Comparison of ENCODE assay signal across 16 cellular contexts in genomic region chr11:82930734-82931133, GRCh38.
"Had no signal": no experiment of that assay in that cellular context is flagged by ENCODE, and none has a peak within 500 bp of the region (broad histone marks: within the 10 kb centered on the region; RNA-seq: fewer than 3 reads in every experiment).

No MANE protein-coding gene starts in this region.

- H3K27ac ChIP-seq: esophagus squamous epithelium, hepatocyte, parathyroid adenoma, thoracic aorta, upper lobe of right lung, WERI-Rb-1 had no signal

- H2AFZ ChIP-seq: hepatocyte, parathyroid adenoma had no signal

- DNase-seq: activated CD4-positive, alpha-beta T cell treated with anti-CD3 and anti-CD28 coated beads for 36 hours; activated CD4-positive, alpha-beta T cell treated with anti-CD3 and anti-CD28 coated beads, Interleukin-2, amount 50 U/mL, for 48 hours; activated gamma-delta T cell; effector memory CD8-positive, alpha-beta T cell; esophagus squamous epithelium; stimulated activated CD4-positive, alpha-beta T cell treated with anti-CD3 and anti-CD28 coated beads, Interleukin-4, amount 100 ng/mL, for 1 hour; upper lobe of right lung; WERI-Rb-1 had no signal

- H3K9me3 ChIP-seq: esophagus squamous epithelium, thoracic aorta, upper lobe of right lung had no signal

- H3K4me2 ChIP-seq: hepatocyte, smooth muscle cell had no signal

- H3K27ac Mint-ChIP-seq: activated CD4-positive, alpha-beta T cell treated with anti-CD3 and anti-CD28 coated beads for 36 hours; activated naive CD8-positive, alpha-beta T cell; effector memory CD8-positive, alpha-beta T cell; nephron; T-helper 1 cell treated with Interleukin-12 subunit alpha and Interleukin-12 subunit beta and Interleukin-4 antibody, amounts not matched to agents 30 μg/mL and 1 μg/mL, for 36 hours had no signal

- ATAC-seq: activated CD4-positive, alpha-beta T cell treated with anti-CD3 and anti-CD28 coated beads for 36 hours; effector memory CD8-positive, alpha-beta T cell; sciatic nerve; upper lobe of right lung had no signal

- H3K4me1 ChIP-seq: esophagus squamous epithelium, parathyroid adenoma, upper lobe of right lung had no signal

- H3K36me3 ChIP-seq: esophagus squamous epithelium, thoracic aorta, upper lobe of right lung had no signal

- H3K27me3 ChIP-seq: esophagus squamous epithelium, hepatocyte, upper lobe of right lung had no signal

- H3K4me3 ChIP-seq: esophagus squamous epithelium, hepatocyte, smooth muscle cell, thoracic aorta, upper lobe of right lung had no signal

- H3K4me1 Mint-ChIP-seq: nephron had no signal

- H3K9ac ChIP-seq: parathyroid adenoma had no signal

- H3K9me3 Mint-ChIP-seq: effector memory CD8-positive, alpha-beta T cell; nephron; T-helper 1 cell treated with Interleukin-12 subunit alpha and Interleukin-12 subunit beta and Interleukin-4 antibody, amounts not matched to agents 30 μg/mL and 1 μg/mL, for 36 hours had no signal

- H3K27me3 Mint-ChIP-seq: activated CD4-positive, alpha-beta T cell treated with anti-CD3 and anti-CD28 coated beads for 36 hours; activated naive CD8-positive, alpha-beta T cell; effector memory CD8-positive, alpha-beta T cell had no signal

- H3K4me3 Mint-ChIP-seq: activated CD4-positive, alpha-beta T cell treated with anti-CD3 and anti-CD28 coated beads for 36 hours; activated naive CD8-positive, alpha-beta T cell; effector memory CD8-positive, alpha-beta T cell; nephron; T-helper 1 cell treated with Interleukin-12 subunit alpha and Interleukin-12 subunit beta and Interleukin-4 antibody, amounts not matched to agents 30 μg/mL and 1 μg/mL, for 36 hours had no signal

- H3K79me2 ChIP-seq: hepatocyte, parathyroid adenoma had no signal
